Comparison of ENCODE assay signal across 2 cellular contexts in the genomic region with DNA sequence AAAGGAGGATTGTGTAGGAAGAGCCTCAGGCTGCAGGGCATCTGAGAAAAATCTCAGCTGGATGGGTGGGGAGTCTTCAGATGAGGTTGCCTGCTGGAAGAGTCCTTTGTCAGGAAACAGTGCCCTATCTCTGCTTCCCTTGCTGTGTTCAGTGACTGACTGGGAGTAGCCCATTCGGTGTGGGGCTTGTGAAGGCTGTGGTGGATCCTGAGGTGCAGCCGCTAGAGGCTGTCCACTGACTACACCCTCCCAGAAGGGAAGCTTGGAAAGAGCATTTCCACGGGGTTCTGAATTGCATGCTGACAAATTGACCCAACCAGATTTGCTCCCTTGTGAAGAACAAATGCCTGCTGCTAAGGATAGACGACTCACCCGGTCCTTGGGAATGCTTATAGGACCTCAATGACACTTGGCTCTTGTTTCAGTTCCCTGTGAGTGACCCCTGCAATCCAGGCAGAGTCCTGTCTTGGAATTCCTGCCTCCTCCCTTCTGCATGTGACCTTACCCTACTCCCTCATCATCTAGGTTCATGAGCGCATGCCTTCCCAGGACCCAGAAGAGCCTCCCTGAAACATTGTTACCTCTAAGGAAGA.
TF ChIP-seq lines count a peak whose summit lies in the region.

No MANE protein-coding gene starts in this region.

TF ChIP-seq in A549, 52 proteins besides CTCF, POLR2A, EP300 and RAD21:
- TF ChIP-seq ZNF302 (CRISPR knock-in tag; IDR thresholded peaks at IDR 0.05): no peak
- no peak for TF ChIP-seq POLR2AphosphoS2 (conservative IDR thresholded peaks at IDR 0.05; ENCODE audit: low read length)
- no peak for TF ChIP-seq ELK1 (IDR thresholded peaks at IDR 0.05; ENCODE audit: low read depth, low read length)
- TF ChIP-seq, protein P1, sequence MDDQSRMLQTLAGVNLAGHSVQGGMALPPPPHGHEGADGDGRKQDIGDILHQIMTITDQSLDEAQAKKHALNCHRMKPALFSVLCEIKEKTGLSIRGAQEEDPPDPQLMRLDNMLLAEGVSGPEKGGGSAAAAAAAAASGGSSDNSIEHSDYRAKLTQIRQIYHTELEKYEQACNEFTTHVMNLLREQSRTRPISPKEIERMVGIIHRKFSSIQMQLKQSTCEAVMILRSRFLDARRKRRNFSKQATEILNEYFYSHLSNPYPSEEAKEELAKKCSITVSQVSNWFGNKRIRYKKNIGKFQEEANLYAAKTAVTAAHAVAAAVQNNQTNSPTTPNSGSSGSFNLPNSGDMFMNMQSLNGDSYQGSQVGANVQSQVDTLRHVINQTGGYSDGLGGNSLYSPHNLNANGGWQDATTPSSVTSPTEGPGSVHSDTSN (IDR thresholded peaks at IDR 0.05): no peak
- TF ChIP-seq HDAC2 (IDR thresholded peaks at IDR 0.05): no peak
- TF ChIP-seq EHF (CRISPR knock-in tag; IDR thresholded peaks at IDR 0.05): no peak
- TF ChIP-seq, protein P2, sequence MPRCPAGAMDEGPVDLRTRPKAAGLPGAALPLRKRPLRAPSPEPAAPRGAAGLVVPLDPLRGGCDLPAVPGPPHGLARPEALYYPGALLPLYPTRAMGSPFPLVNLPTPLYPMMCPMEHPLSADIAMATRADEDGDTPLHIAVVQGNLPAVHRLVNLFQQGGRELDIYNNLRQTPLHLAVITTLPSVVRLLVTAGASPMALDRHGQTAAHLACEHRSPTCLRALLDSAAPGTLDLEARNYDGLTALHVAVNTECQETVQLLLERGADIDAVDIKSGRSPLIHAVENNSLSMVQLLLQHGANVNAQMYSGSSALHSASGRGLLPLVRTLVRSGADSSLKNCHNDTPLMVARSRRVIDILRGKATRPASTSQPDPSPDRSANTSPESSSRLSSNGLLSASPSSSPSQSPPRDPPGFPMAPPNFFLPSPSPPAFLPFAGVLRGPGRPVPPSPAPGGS (IDR thresholded peaks at IDR 0.05): no peak
- TF ChIP-seq PHF8 (IDR thresholded peaks at IDR 0.05; ENCODE audit: borderline replicate concordance, low read depth): no peak
- no peak for TF ChIP-seq NFE2L2 (conservative IDR thresholded peaks at IDR 0.05; ENCODE audit: low read length)
- TF ChIP-seq HES2 (IDR thresholded peaks at IDR 0.05): no peak
- TF ChIP-seq HEYL (CRISPR knock-in tag; IDR thresholded peaks at IDR 0.05): no peak
- TF ChIP-seq CEBPB (IDR thresholded peaks at IDR 0.05): no peak
- no peak for TF ChIP-seq HOXA7 (CRISPR knock-in tag; IDR thresholded peaks at IDR 0.05)
- no peak for TF ChIP-seq SREBF2 (IDR thresholded peaks at IDR 0.05)
- TF ChIP-seq SMC3 (IDR thresholded peaks at IDR 0.05): no peak
- TF ChIP-seq, protein P3, sequence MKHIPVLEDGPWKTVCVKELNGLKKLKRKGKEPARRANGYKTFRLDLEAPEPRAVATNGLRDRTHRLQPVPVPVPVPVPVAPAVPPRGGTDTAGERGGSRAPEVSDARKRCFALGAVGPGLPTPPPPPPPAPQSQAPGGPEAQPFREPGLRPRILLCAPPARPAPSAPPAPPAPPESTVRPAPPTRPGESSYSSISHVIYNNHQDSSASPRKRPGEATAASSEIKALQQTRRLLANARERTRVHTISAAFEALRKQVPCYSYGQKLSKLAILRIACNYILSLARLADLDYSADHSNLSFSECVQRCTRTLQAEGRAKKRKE (CRISPR knock-in tag; IDR thresholded peaks at IDR 0.05; ENCODE audit: low read depth): no peak
- no peak for TF ChIP-seq EHMT2 (IDR thresholded peaks at IDR 0.05; ENCODE audit: low read depth)
- no peak for TF ChIP-seq RFX5 (IDR thresholded peaks at IDR 0.05)
- TF ChIP-seq ZSCAN20 (CRISPR knock-in tag; IDR thresholded peaks at IDR 0.05): no peak
- no peak for TF ChIP-seq CBX8 (IDR thresholded peaks at IDR 0.05)

TF ChIP-seq in K562, 482 proteins besides CTCF, POLR2A, EP300 and RAD21:
- no peak for TF ChIP-seq TEAD1 (CRISPR knock-in tag; IDR thresholded peaks at IDR 0.05)
